ENCODE assay signal across 1 cellular context in the genomic region with DNA sequence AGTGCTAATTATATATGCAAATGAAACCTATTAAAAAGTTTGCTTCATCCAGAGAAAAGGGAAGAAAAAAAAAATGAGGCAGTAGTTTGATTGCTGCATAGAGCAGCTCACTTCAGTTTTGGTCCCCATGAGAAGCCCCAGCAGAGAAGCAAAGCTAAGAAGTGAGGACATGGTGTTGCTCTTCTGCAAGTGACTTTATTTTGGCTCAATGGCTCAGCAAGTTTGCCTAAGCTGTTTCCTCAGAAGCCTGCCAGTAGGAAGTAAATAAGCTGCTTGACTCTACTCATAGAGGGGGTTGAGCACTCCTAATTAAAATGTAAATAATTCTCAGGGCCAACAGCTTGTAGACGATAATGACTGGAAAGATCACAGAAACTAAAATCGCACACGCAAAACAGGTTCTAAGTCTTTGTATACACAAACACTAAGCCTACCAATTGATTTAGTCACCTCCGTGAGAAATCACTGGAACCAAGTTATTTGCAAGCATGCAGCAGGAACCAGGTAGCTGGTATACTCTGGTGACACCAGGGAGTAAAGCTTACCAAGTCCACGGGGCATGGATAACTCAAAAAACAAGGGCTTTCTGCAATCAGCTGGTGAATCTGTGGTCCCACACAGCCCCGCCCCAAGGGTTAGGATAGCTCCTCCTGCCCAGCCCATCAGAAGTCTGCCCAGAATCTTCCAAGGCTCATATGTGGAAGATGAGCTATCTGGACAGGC.
TF ChIP-seq lines count a peak whose summit lies in the region.

No MANE protein-coding gene starts in this region.

TF ChIP-seq in HepG2, 621 proteins besides CTCF, POLR2A, EP300 and RAD21 (continued from another document and continues in another):
- TF ChIP-seq ZFP36 (IDR thresholded peaks at IDR 0.05; ENCODE audit: borderline replicate concordance, low read depth, low read length, partially characterized antibody) (no peak), NCOR1 (IDR thresholded peaks at IDR 0.05; ENCODE audit: borderline replicate concordance, low read length) (no peak), ZNF850 (CRISPR knock-in tag; conservative IDR thresholded peaks at IDR 0.05) (no peak), ZNF207 (IDR thresholded peaks at IDR 0.05; ENCODE audit: borderline replicate concordance) (no peak), FOXK2 (IDR thresholded peaks at IDR 0.05) (no peak), NFIB (CRISPR knock-in tag; IDR thresholded peaks at IDR 0.05; ENCODE audit: borderline replicate concordance) (no peak), ISL2 (CRISPR knock-in tag; IDR thresholded peaks at IDR 0.05) (peak; percentile 8; the same call in 1 of the 2 replicates), TBX3 (IDR thresholded peaks at IDR 0.05; ENCODE audit: borderline replicate concordance) (peak; percentile 61; the same call in 1 of the 2 replicates), CREB1 (IDR thresholded peaks at IDR 0.05) (no peak), CREB1 (CRISPR knock-in tag; IDR thresholded peaks at IDR 0.05) (0 out of 2 replicates have a peak, but pooled peaks have one; percentile 6), TBX2 (CRISPR knock-in tag; IDR thresholded peaks at IDR 0.05; ENCODE audit: borderline replicate concordance) (peak; percentile 85), NFIC (IDR thresholded peaks at IDR 0.05; ENCODE audit: low read length) (peak; percentile 57), BCL6 (CRISPR knock-in tag; IDR thresholded peaks at IDR 0.05) (0 out of 2 replicates have a peak, but pooled peaks have one; percentile 13), HNF4A (CRISPR knock-in tag; IDR thresholded peaks at IDR 0.05) (peak; percentile 44; the same call in 1 of the 2 replicates), FOXK1 (CRISPR knock-in tag; IDR thresholded peaks at IDR 0.05; ENCODE audit: borderline replicate concordance, low read depth) (peak; percentile 41; the same call in 1 of the 2 replicates), CHD4 (IDR thresholded peaks at IDR 0.05; ENCODE audit: borderline replicate concordance, low read length) (no peak), ZNF557 (CRISPR knock-in tag; IDR thresholded peaks at IDR 0.05) (no peak), ZNF564 (CRISPR knock-in tag; IDR thresholded peaks at IDR 0.05) (no peak), ZSCAN9 (CRISPR knock-in tag; IDR thresholded peaks at IDR 0.05; ENCODE audit: borderline replicate concordance) (no peak), ZNF615 (CRISPR knock-in tag; IDR thresholded peaks at IDR 0.05; ENCODE audit: borderline replicate concordance) (no peak)
- TF ChIP-seq, protein P1, sequence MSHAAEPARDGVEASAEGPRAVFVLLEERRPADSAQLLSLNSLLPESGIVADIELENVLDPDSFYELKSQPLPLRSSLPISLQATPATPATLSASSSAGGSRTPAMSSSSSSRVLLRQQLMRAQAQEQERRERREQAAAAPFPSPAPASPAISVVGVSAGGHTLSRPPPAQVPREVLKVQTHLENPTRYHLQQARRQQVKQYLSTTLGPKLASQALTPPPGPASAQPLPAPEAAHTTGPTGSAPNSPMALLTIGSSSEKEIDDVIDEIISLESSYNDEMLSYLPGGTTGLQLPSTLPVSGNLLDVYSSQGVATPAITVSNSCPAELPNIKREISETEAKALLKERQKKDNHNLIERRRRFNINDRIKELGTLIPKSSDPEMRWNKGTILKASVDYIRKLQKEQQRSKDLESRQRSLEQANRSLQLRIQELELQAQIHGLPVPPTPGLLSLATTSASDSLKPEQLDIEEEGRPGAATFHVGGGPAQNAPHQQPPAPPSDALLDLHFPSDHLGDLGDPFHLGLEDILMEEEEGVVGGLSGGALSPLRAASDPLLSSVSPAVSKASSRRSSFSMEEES (CRISPR knock-in tag; IDR thresholded peaks at IDR 0.05) = no peak
- TF ChIP-seq, protein P2, sequence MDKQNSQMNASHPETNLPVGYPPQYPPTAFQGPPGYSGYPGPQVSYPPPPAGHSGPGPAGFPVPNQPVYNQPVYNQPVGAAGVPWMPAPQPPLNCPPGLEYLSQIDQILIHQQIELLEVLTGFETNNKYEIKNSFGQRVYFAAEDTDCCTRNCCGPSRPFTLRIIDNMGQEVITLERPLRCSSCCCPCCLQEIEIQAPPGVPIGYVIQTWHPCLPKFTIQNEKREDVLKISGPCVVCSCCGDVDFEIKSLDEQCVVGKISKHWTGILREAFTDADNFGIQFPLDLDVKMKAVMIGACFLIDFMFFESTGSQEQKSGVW (CRISPR knock-in tag; IDR thresholded peaks at IDR 0.05; ENCODE audit: borderline replicate concordance) = no peak
- TF ChIP-seq, protein P3, sequence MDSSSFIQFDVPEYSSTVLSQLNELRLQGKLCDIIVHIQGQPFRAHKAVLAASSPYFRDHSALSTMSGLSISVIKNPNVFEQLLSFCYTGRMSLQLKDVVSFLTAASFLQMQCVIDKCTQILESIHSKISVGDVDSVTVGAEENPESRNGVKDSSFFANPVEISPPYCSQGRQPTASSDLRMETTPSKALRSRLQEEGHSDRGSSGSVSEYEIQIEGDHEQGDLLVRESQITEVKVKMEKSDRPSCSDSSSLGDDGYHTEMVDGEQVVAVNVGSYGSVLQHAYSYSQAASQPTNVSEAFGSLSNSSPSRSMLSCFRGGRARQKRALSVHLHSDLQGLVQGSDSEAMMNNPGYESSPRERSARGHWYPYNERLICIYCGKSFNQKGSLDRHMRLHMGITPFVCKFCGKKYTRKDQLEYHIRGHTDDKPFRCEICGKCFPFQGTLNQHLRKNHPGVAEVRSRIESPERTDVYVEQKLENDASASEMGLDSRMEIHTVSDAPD (CRISPR knock-in tag; IDR thresholded peaks at IDR 0.05) = no peak
- TF ChIP-seq, protein P4, sequence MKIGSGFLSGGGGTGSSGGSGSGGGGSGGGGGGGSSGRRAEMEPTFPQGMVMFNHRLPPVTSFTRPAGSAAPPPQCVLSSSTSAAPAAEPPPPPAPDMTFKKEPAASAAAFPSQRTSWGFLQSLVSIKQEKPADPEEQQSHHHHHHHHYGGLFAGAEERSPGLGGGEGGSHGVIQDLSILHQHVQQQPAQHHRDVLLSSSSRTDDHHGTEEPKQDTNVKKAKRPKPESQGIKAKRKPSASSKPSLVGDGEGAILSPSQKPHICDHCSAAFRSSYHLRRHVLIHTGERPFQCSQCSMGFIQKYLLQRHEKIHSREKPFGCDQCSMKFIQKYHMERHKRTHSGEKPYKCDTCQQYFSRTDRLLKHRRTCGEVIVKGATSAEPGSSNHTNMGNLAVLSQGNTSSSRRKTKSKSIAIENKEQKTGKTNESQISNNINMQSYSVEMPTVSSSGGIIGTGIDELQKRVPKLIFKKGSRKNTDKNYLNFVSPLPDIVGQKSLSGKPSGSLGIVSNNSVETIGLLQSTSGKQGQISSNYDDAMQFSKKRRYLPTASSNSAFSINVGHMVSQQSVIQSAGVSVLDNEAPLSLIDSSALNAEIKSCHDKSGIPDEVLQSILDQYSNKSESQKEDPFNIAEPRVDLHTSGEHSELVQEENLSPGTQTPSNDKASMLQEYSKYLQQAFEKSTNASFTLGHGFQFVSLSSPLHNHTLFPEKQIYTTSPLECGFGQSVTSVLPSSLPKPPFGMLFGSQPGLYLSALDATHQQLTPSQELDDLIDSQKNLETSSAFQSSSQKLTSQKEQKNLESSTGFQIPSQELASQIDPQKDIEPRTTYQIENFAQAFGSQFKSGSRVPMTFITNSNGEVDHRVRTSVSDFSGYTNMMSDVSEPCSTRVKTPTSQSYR (CRISPR knock-in tag; IDR thresholded peaks at IDR 0.05; ENCODE audit: borderline replicate concordance) = no peak
- TF ChIP-seq, protein P5, sequence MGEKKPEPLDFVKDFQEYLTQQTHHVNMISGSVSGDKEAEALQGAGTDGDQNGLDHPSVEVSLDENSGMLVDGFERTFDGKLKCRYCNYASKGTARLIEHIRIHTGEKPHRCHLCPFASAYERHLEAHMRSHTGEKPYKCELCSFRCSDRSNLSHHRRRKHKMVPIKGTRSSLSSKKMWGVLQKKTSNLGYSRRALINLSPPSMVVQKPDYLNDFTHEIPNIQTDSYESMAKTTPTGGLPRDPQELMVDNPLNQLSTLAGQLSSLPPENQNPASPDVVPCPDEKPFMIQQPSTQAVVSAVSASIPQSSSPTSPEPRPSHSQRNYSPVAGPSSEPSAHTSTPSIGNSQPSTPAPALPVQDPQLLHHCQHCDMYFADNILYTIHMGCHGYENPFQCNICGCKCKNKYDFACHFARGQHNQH (CRISPR knock-in tag; IDR thresholded peaks at IDR 0.05) = 0 out of 2 replicates have a peak, but pooled peaks have one; percentile 43
- TF ChIP-seq, protein P6, sequence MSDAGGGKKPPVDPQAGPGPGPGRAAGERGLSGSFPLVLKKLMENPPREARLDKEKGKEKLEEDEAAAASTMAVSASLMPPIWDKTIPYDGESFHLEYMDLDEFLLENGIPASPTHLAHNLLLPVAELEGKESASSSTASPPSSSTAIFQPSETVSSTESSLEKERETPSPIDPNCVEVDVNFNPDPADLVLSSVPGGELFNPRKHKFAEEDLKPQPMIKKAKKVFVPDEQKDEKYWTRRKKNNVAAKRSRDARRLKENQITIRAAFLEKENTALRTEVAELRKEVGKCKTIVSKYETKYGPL (CRISPR knock-in tag; IDR thresholded peaks at IDR 0.05) = no peak
- TF ChIP-seq, protein P7, sequence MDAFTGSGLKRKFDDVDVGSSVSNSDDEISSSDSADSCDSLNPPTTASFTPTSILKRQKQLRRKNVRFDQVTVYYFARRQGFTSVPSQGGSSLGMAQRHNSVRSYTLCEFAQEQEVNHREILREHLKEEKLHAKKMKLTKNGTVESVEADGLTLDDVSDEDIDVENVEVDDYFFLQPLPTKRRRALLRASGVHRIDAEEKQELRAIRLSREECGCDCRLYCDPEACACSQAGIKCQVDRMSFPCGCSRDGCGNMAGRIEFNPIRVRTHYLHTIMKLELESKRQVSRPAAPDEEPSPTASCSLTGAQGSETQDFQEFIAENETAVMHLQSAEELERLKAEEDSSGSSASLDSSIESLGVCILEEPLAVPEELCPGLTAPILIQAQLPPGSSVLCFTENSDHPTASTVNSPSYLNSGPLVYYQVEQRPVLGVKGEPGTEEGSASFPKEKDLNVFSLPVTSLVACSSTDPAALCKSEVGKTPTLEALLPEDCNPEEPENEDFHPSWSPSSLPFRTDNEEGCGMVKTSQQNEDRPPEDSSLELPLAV (CRISPR knock-in tag; conservative IDR thresholded peaks at IDR 0.05; ENCODE audit: low read depth) = no peak
- TF ChIP-seq, protein P8, sequence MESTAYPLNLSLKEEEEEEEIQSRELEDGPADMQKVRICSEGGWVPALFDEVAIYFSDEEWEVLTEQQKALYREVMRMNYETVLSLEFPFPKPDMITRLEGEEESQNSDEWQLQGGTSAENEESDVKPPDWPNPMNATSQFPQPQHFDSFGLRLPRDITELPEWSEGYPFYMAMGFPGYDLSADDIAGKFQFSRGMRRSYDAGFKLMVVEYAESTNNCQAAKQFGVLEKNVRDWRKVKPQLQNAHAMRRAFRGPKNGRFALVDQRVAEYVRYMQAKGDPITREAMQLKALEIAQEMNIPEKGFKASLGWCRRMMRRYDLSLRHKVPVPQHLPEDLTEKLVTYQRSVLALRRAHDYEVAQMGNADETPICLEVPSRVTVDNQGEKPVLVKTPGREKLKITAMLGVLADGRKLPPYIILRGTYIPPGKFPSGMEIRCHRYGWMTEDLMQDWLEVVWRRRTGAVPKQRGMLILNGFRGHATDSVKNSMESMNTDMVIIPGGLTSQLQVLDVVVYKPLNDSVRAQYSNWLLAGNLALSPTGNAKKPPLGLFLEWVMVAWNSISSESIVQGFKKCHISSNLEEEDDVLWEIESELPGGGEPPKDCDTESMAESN (CRISPR knock-in tag; conservative IDR thresholded peaks at IDR 0.05) = 0 out of 2 replicates have a peak, but pooled peaks have one; percentile 34
- TF ChIP-seq, protein P9, sequence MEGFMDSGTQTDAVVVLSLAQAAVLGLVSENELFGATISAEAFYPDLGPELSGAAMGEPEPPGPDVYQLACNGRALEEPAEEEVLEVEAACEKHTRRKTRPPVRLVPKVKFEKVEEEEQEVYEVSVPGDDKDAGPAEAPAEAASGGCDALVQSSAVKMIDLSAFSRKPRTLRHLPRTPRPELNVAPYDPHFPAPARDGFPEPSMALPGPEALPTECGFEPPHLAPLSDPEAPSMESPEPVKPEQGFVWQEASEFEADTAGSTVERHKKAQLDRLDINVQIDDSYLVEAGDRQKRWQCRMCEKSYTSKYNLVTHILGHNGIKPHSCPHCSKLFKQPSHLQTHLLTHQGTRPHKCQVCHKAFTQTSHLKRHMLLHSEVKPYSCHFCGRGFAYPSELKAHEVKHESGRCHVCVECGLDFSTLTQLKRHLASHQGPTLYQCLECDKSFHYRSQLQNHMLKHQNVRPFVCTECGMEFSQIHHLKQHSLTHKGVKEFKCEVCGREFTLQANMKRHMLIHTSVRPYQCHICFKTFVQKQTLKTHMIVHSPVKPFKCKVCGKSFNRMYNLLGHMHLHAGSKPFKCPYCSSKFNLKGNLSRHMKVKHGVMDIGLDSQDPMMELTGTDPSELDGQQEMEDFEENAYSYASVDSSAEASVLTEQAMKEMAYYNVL (CRISPR knock-in tag; IDR thresholded peaks at IDR 0.05; ENCODE audit: borderline replicate concordance) = no peak
- TF ChIP-seq, protein P10, sequence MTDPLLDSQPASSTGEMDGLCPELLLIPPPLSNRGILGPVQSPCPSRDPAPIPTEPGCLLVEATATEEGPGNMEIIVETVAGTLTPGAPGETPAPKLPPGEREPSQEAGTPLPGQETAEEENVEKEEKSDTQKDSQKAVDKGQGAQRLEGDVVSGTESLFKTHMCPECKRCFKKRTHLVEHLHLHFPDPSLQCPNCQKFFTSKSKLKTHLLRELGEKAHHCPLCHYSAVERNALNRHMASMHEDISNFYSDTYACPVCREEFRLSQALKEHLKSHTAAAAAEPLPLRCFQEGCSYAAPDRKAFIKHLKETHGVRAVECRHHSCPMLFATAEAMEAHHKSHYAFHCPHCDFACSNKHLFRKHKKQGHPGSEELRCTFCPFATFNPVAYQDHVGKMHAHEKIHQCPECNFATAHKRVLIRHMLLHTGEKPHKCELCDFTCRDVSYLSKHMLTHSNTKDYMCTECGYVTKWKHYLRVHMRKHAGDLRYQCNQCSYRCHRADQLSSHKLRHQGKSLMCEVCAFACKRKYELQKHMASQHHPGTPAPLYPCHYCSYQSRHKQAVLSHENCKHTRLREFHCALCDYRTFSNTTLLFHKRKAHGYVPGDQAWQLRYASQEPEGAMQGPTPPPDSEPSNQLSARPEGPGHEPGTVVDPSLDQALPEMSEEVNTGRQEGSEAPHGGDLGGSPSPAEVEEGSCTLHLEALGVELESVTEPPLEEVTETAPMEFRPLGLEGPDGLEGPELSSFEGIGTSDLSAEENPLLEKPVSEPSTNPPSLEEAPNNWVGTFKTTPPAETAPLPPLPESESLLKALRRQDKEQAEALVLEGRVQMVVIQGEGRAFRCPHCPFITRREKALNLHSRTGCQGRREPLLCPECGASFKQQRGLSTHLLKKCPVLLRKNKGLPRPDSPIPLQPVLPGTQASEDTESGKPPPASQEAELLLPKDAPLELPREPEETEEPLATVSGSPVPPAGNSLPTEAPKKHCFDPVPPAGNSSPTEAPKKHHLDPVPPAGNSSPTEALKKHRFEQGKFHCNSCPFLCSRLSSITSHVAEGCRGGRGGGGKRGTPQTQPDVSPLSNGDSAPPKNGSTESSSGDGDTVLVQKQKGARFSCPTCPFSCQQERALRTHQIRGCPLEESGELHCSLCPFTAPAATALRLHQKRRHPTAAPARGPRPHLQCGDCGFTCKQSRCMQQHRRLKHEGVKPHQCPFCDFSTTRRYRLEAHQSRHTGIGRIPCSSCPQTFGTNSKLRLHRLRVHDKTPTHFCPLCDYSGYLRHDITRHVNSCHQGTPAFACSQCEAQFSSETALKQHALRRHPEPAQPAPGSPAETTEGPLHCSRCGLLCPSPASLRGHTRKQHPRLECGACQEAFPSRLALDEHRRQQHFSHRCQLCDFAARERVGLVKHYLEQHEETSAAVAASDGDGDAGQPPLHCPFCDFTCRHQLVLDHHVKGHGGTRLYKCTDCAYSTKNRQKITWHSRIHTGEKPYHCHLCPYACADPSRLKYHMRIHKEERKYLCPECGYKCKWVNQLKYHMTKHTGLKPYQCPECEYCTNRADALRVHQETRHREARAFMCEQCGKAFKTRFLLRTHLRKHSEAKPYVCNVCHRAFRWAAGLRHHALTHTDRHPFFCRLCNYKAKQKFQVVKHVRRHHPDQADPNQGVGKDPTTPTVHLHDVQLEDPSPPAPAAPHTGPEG (CRISPR knock-in tag; IDR thresholded peaks at IDR 0.05) = no peak
